ENCODE assay signal across 14 cellular contexts in the genomic region with DNA sequence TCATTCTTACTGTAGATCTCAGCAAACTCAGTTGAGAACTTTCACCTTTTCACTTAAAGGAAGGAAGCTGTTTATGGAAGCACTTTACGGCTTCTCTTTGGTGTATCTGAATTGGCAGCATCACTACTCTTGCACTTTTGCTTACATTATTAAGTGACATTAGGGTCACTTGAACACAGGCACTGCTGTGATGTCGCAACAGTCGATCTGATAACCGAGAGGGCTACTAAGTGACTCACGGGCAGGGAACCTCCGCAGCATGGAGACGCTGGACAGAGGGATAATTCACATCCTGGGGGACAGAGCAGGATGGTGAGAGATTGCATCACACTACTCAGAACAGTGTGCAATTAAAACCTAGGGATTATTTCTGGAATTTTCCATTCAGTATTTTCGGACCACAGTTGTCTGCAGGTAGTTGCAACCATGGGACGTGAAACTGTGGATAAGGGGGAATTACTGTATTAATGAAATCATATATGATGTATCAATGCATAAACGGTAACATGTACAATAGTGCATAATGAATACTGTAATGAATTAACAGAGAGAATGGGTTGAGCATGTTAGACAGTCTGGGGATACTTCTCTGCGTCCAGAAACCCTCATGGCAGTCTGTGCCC. TPM values are rescaled to one million over a fixed set of nuclear protein-coding genes. Genes with fewer than 3 reads are reported as not detected.
DNase-seq lines count a peak whose midpoint lies in the region; ATAC-seq, FAIRE-seq and TF ChIP-seq lines count a peak whose summit lies in the region.
"Had no signal": no experiment of that assay in that cellular context is flagged by ENCODE, and none has a peak within 500 bp of the region (broad histone marks: within the 10 kb centered on the region; RNA-seq: fewer than 3 reads in every experiment).

No MANE protein-coding gene starts in this region.

- DNase-seq in Calu3 = peak; percentile 53
- DNase-seq in LHCN-M2 (ENCODE audit: low read depth) = peak; percentile 16
- peak; percentile 30 for DNase-seq in bronchial epithelial cell (ENCODE audit: low read depth)
- DNase-seq in myocyte (ENCODE audit: low read depth) = peak; percentile 1
- no peak for DNase-seq in activated CD4-positive, CD25-positive, alpha-beta regulatory T cell treated with anti-CD3 and anti-CD28 coated beads, Interleukin-2, amount 50 U/mL, for 72 hours
- no peak for DNase-seq in NCI-H526 treated with DMSO at 0.1 percent for 48 hours (lab: John Stamatoyannopoulos, UW)
- DNase-seq: activated T-cell treated with anti-CD3 and anti-CD28 coated beads, Interleukin-2, amount 50 U/mL, for 4 hours; NCI-H1436 treated with DMSO at 0.1 percent for 48 hours; stimulated activated CD4-positive, alpha-beta T cell treated with anti-CD3 and anti-CD28 coated beads, Interleukin-2, amount 100 ng/mL, for 24 hours; stimulated activated naive B cell treated with anti-CD40 and anti-IgM and Interleukin-4, amounts not matched to agents 10 μg/mL and 1 μg/mL and 100 μg/mL, for 72 hours had no signal

- no TSS peak for BruUV-seq in Calu3 (replicated peaks; lab: Mats Ljungman, UMichigan)

- FAIRE-seq in bronchial epithelial cell (lab: Jason Lieb, UNC) = no peak
- FAIRE-seq: endothelial cell of umbilical vein had no signal

- peak overlapping the region; percentile 39 for H3K27ac Mint-ChIP-seq in Calu3 (ENCODE audit: unreplicated experiment)

- peaks cover 20% of the 10 kb centered on the region for H3K27me3 Mint-ChIP-seq in Calu3 (ENCODE audit: unreplicated experiment)

- H3K4me3 ChIP-seq in bronchial epithelial cell (ENCODE audit: low read depth, low read length) = no peak overlapping the region

- no peaks in the 10 kb centered on the region for H3K9me3 Mint-ChIP-seq in Calu3 (ENCODE audit: low read depth, unreplicated experiment)
- H3K9me3 Mint-ChIP-seq: activated T-cell treated with anti-CD3 and anti-CD28 coated beads, Interleukin-2, amount 50 U/mL, for 4 hours; stimulated activated naive B cell treated with anti-CD40 and anti-IgM and Interleukin-4, amounts not matched to agents 10 μg/mL and 1 μg/mL and 100 μg/mL, for 72 hours had no signal

- no peak for ATAC-seq in GM18870 (IDR thresholded peaks at IDR 0.05; ENCODE audit: unreplicated experiment)
- ATAC-seq in GM21526 (IDR thresholded peaks at IDR 0.05; ENCODE audit: low FRiP score, unreplicated experiment) = no peak
- ATAC-seq: activated CD4-positive, CD25-positive, alpha-beta regulatory T cell treated with anti-CD3 and anti-CD28 coated beads, Interleukin-2, amount 50 U/mL, for 24 hours; activated T-cell treated with anti-CD3 and anti-CD28 coated beads, Interleukin-2, amount 50 U/mL, for 4 hours; stimulated activated naive B cell treated with anti-CD40 and anti-IgM and Interleukin-4, amounts not matched to agents 10 μg/mL and 1 μg/mL and 100 μg/mL, for 72 hours had no signal

- peaks cover 5% of the 10 kb centered on the region for H3K36me3 Mint-ChIP-seq in Calu3 (ENCODE audit: insufficient read depth, unreplicated experiment)
- H3K36me3 Mint-ChIP-seq: stimulated activated naive B cell treated with anti-CD40 and anti-IgM and Interleukin-4, amounts not matched to agents 10 μg/mL and 1 μg/mL and 100 μg/mL, for 72 hours had no signal

- no peaks in the 10 kb centered on the region for H3K27me3 ChIP-seq in bronchial epithelial cell (ENCODE audit: control insufficient read depth, insufficient read depth, low read length)

- H3K4me3 Mint-ChIP-seq in Calu3 (ENCODE audit: low read depth, unreplicated experiment) = no peak overlapping the region
- H3K4me3 Mint-ChIP-seq: activated T-cell treated with anti-CD3 and anti-CD28 coated beads, Interleukin-2, amount 50 U/mL, for 4 hours; stimulated activated naive B cell treated with anti-CD40 and anti-IgM and Interleukin-4, amounts not matched to agents 10 μg/mL and 1 μg/mL and 100 μg/mL, for 72 hours had no signal

- TF ChIP-seq CTCF in Calu3 (IDR thresholded peaks at IDR 0.05; ENCODE audit: unreplicated experiment) = no peak
- no peak for TF ChIP-seq CTCF in bronchial epithelial cell (IDR thresholded peaks at IDR 0.05; ENCODE audit: insufficient read depth, low read length, severe bottlenecking)

- intact Hi-C loops in Calu3 (cut with micrococcal nuclease; ENCODE audit: unreplicated experiment) = no loop called here

- CTCF ChIA-PET in Calu3 (lab: Charles Lee) = no interaction called here

- H3K36me3 ChIP-seq in bronchial epithelial cell (ENCODE audit: control insufficient read depth, insufficient read depth, low read length) = no peaks in the 10 kb centered on the region

- H3K4me1 Mint-ChIP-seq in Calu3 (ENCODE audit: low read depth, unreplicated experiment) = peaks cover 14% of the 10 kb centered on the region
- H3K4me1 Mint-ChIP-seq: stimulated activated naive B cell treated with anti-CD40 and anti-IgM and Interleukin-4, amounts not matched to agents 10 μg/mL and 1 μg/mL and 100 μg/mL, for 72 hours had no signal

RNA-seq across cellular contexts. Expression of gene DNAH2, which starts 56.6 kb away (rescaled TPM):
- total RNA-seq in Calu3 (2022) (0.26 and 0.51 TPM in 2 replicates), LHCN-M2 (2014; rRNA removed) (not detected in 2 replicates), bronchial epithelial cell (under 0.01 and 0.26 TPM in 2 replicates), myocyte (0.11 TPM in 1 of 2 replicates, not detected in the other)
- polyA plus RNA-seq in LHCN-M2 (2012) = not detected
- 0.01 TPM for polyA plus RNA-seq in myocyte (2012)
- total RNA-seq: activated T-cell treated with anti-CD3 and anti-CD28 coated beads, Interleukin-2, amount 50 U/mL, for 4 hours had no signal

RNA-seq across cellular contexts. Expression of gene KDM6B, which starts 59.9 kb away (rescaled TPM):
- total RNA-seq in Calu3 (2022) (29.0 and 37.3 TPM in 2 replicates), LHCN-M2 (2014; rRNA removed) (1.8 and 2.1 TPM in 2 replicates), bronchial epithelial cell (2.9 and 6.0 TPM in 2 replicates), myocyte (3.9 and 4.5 TPM in 2 replicates)
- 2.7 TPM for polyA plus RNA-seq in LHCN-M2 (2012)
- polyA plus RNA-seq in myocyte (2012) = 14.2 TPM

Comparison
In these comparisons a context has a peak if more than half of its experiments do, and no peak if none do; other contexts are left out.
1. DNase-seq: peak in Calu3 (single experiment), LHCN-M2 (single experiment), bronchial epithelial cell (single experiment) and myocyte (single experiment); none in activated CD4-positive, CD25-positive, alpha-beta regulatory T cell treated with anti-CD3 and anti-CD28 coated beads, Interleukin-2, amount 50 U/mL, for 72 hours (single experiment) and NCI-H526 treated with DMSO at 0.1 percent for 48 hours (single experiment).